ENCODE assay signal across 20 cellular contexts in the genomic region with DNA sequence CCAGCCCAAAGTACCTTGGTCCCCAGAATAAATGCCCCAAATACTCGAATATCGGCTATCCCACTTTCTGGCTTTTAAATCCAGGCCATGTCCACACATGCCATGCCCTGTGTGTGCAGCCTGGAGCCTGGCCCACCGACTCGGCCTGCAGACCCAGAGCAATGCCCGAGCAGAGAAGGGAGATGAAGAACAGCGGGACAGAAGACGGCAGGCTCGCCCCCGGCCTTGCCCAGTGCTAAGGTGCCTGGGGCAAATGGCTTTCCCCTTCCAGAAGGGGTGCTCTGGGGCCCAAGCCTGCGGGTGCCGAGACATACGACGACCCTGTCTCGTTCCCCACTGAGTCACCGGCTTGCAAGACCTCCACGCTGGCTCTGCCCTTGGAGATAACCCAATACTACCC. TPM values are rescaled to one million over a fixed set of nuclear protein-coding genes. Genes with fewer than 3 reads are reported as not detected.
DNase-seq lines count a peak whose midpoint lies in the region; ATAC-seq and TF ChIP-seq lines count a peak whose summit lies in the region.
"Had no signal": no experiment of that assay in that cellular context is flagged by ENCODE, and none has a peak within 500 bp of the region (broad histone marks: within the 10 kb centered on the region; RNA-seq: fewer than 3 reads in every experiment).

No MANE protein-coding gene starts in this region.

- H3K4me3 ChIP-seq in adrenal gland (no peak overlapping the region), upper lobe of left lung (no peak overlapping the region)
- H3K4me3 ChIP-seq: SJSA1 had no signal

- H3K4me3 Mint-ChIP-seq in nephron progenitor cell: no peak overlapping the region
- H3K4me3 Mint-ChIP-seq: CD4-positive, alpha-beta memory T cell had no signal

- H3K9me3 ChIP-seq in adrenal gland (replicated peaks in 1 of 3) (no peaks in the 10 kb centered on the region), upper lobe of left lung (no peaks in the 10 kb centered on the region)
- H3K9me3 ChIP-seq: BE2C, SJSA1 had no signal

- H3K36me3 ChIP-seq in adrenal gland (replicated peaks in 1 of 2) (peaks cover 0 to 53% of the 10 kb centered on the region in 2 donors), upper lobe of left lung (peaks cover 20 to 57% (median 49%) of the 10 kb centered on the region in 4 donors)

- 63 to 81% (median 71%) methylated on average over 6 to 16 of the region's 16 CpGs for WGBS in adrenal gland, 4 donors
- WGBS in upper lobe of left lung, 2 donors: 92 to 99% methylated on average over 2 to 14 of the region's 16 CpGs

- no peak for TF ChIP-seq EP300 in upper lobe of left lung (IDR thresholded peaks at IDR 0.05)

- peaks cover 43 to 49% of the 10 kb centered on the region in 2 donors for H3K4me1 ChIP-seq in adrenal gland (replicated peaks in 1 of 2)
- H3K4me1 ChIP-seq in upper lobe of left lung: peaks cover 10 to 17% (median 15%) of the 10 kb centered on the region in 4 donors

- no peak for TF ChIP-seq POLR2A in adrenal gland (IDR thresholded peaks at IDR 0.05)
- TF ChIP-seq POLR2A in upper lobe of left lung (IDR thresholded peaks at IDR 0.05): no peak

- peak; percentile 57 for DNase-seq in activated effector memory CD4-positive, alpha-beta T cell treated with anti-CD3 and anti-CD28 coated beads, Interleukin-2, amount 50 U/mL, for 16 hours
- DNase-seq in activated effector memory CD4-positive, alpha-beta T cell treated with Interleukin-2 at 50 U/mL for 16 hours: no peak
- DNase-seq in adrenal gland (no peak), mesenteric fat pad (ENCODE audit: low spot score) (peak; percentile 79), upper lobe of left lung (peak; percentile 8 to 67), nephron progenitor cell (no peak), retina (no peak)
- DNase-seq: BE2C; CD4-positive, alpha-beta memory T cell; DMS79 treated with DMSO at 0.1 percent for 48 hours; GOT3; KG1; NCI-H1048; NCI-H1436 treated with DMSO at 0.1 percent for 48 hours; NCI-H2029 treated with DMSO at 0.1 percent for 48 hours; NCI-H748 treated with DMSO at 0.1 percent for 48 hours; RPMI8226 had no signal

- intact Hi-C loops in adrenal gland (cut with DNase I): no loop called here

- peaks cover 4% of the 10 kb centered on the region for H3K27me3 Mint-ChIP-seq in nephron progenitor cell (ENCODE audit: low read depth, poor library complexity)
- H3K27me3 Mint-ChIP-seq: CD4-positive, alpha-beta memory T cell had no signal

- no peaks in the 10 kb centered on the region for H3K9me3 Mint-ChIP-seq in nephron progenitor cell
- H3K9me3 Mint-ChIP-seq: CD4-positive, alpha-beta memory T cell had no signal

- peaks cover 23% of the 10 kb centered on the region for H3K4me1 Mint-ChIP-seq in nephron progenitor cell

- H3K27ac Mint-ChIP-seq in nephron progenitor cell: no peak overlapping the region
- H3K27ac Mint-ChIP-seq: CD4-positive, alpha-beta memory T cell had no signal

- ATAC-seq in upper lobe of left lung (ENCODE audit: low FRiP score in 2 of 2) (no peak), GM19397 (IDR thresholded peaks at IDR 0.05; ENCODE audit: unreplicated experiment) (no peak)

- TF ChIP-seq CTCF in adrenal gland (IDR thresholded peaks at IDR 0.05) (no peak), upper lobe of left lung (IDR thresholded peaks at IDR 0.05) (no peak), nephron progenitor cell (IDR thresholded peaks at IDR 0.05) (no peak)

- no peaks in the 10 kb centered on the region for H3K27me3 ChIP-seq in adrenal gland
- H3K27me3 ChIP-seq in upper lobe of left lung: no peaks in the 10 kb centered on the region
- H3K27me3 ChIP-seq: BE2C, SJSA1 had no signal

- no peaks in the 10 kb centered on the region for H3K36me3 Mint-ChIP-seq in nephron progenitor cell (ENCODE audit: low read depth)

- H3K27ac ChIP-seq in adrenal gland (peak overlapping the region in 3 of 5 donors; percentile 43 to 96 (median 57)), upper lobe of left lung (no peak overlapping the region)
- H3K27ac ChIP-seq: SJSA1 had no signal

RNA-seq across cellular contexts. Expression of a gene that starts 8.0 kb away (rescaled TPM):
- total RNA-seq in adrenal gland (100 to 1,000 TPM; 116 to 191 (median 135) TPM), mesenteric fat pad (149 TPM), upper lobe of left lung (100 to 1,000 TPM in 2 of 6 donors, 10 to 100 TPM in 4; 47.9 to 137 (median 87.2) TPM)
- polyA plus RNA-seq in adrenal gland: 100 to 1,000 TPM in 2 of 3 donors, 10 to 100 TPM in 1; 57.6 to 118 (median 109) TPM

RNA-seq across cellular contexts. Expression of a gene that starts 45.8 kb away (rescaled TPM):
- total RNA-seq in adrenal gland (1 to 10 TPM in 1 of 8 donors, under 1 TPM in 4, not detected in 3; 0.10 to 1.5 (median 0.17) TPM), mesenteric fat pad (0.16 TPM), upper lobe of left lung (under 1 TPM in 2 of 6 donors, not detected in 4; 0.34 TPM)
- 1 to 10 TPM in 1 of 3 donors, under 1 TPM in 2; 0.59 to 4.7 (median 0.77) TPM for polyA plus RNA-seq in adrenal gland
- total RNA-seq: NCI-H460, SJSA1 had no signal
- polyA plus RNA-seq: CD4-positive, alpha-beta memory T cell had no signal

Comparison
In these comparisons a context has a peak if more than half of its experiments do, and no peak if none do; other contexts are left out.
1. DNase-seq: peak in activated effector memory CD4-positive, alpha-beta T cell treated with anti-CD3 and anti-CD28 coated beads, Interleukin-2, amount 50 U/mL, for 16 hours (single experiment), mesenteric fat pad (single experiment) and upper lobe of left lung (2 of 2); none in activated effector memory CD4-positive, alpha-beta T cell treated with Interleukin-2 at 50 U/mL for 16 hours (single experiment), adrenal gland (0 of 7), nephron progenitor cell (single experiment) and retina (single experiment).
2. H3K27ac ChIP-seq: peak in adrenal gland (3 of 5); none in upper lobe of left lung (0 of 4).